In genomic region chr14:33652566-33653320, GRCh38 we compare ENCODE assay signal across 19 cellular contexts.
A peak's percentile ranks its signal among the peaks of the same experiment; 100 is the strongest.
DNase-seq lines count a peak whose midpoint lies in the region; ATAC-seq, FAIRE-seq and TF ChIP-seq lines count a peak whose summit lies in the region.
"Had no signal": no experiment of that assay in that cellular context is flagged by ENCODE, and none has a peak within 500 bp of the region (broad histone marks: within the 10 kb centered on the region; RNA-seq: fewer than 3 reads in every experiment).

No MANE protein-coding gene starts in this region.

- H3K18ac ChIP-seq in mesenchymal stem cell (ENCODE audit: low read depth in 1 of 2, low read length in 2 of 2), result no peak overlapping the region

- CTCF ChIA-PET in HepG2 (lab: Yijun Ruan, JAX; ENCODE audit: low intra/inter-chr PET ratio, low total read pairs), result no interaction called here
- CTCF ChIA-PET in GM12878 (lab: Yijun Ruan, JAX), result interaction anchor here (0.8 to 2.6 kb wide), 17 partner anchors 9 to 177 kb away, joined by 3 to 15 read pairs (median 4); no protein-coding TSS in a partner anchor

- TF ChIP-seq EP300 in HepG2 (IDR thresholded peaks at IDR 0.05; ENCODE audit: low read depth in 2 of 2, low read length in 2 of 2), result no peak
- no peak for TF ChIP-seq EP300 in HepG2 (CRISPR knock-in tag; IDR thresholded peaks at IDR 0.05; ENCODE audit: borderline replicate concordance)
- no peak for TF ChIP-seq EP300 in GM12878 (IDR thresholded peaks at IDR 0.05; ENCODE audit: borderline replicate concordance in 1 of 2, control insufficient read depth in 1 of 2, low read depth in 2 of 2, low read length in 2 of 2)

- peak overlapping the region in 1 of 2 experiments; percentile 55 for H2BK12ac ChIP-seq in mesenchymal stem cell (ENCODE audit: low read length in 2 of 2)

- SMC1A ChIA-PET in GM12878 (lab: Charles Lee; ENCODE audit: uncharacterized antibody, unreplicated experiment), result interaction anchor here (0.6 to 6.6 kb wide), 40 partner anchors 8 to 272 kb away, joined by 3 to 96 read pairs (median 4); no protein-coding TSS in a partner anchor

- H2BK15ac ChIP-seq in mesenchymal stem cell (ENCODE audit: low read depth, poor library complexity, severe bottlenecking), result no peak overlapping the region

- peak overlapping the region; percentile 31 for H4K8ac ChIP-seq in mesenchymal stem cell (ENCODE audit: low read length)

- POLR2A ChIA-PET in HepG2 (lab: Yijun Ruan, JAX) (no interaction called here), GM12878 (lab: Charles Lee) (interaction anchor here (0.6 to 2.0 kb wide), 9 partner anchors 9 to 122 kb away, joined by 3 to 13 read pairs (median 4); no protein-coding TSS in a partner anchor)

- TF ChIP-seq RAD21 in HepG2 (CRISPR knock-in tag; IDR thresholded peaks at IDR 0.05) (no peak), GM12878 (IDR thresholded peaks at IDR 0.05; ENCODE audit: insufficient read depth, low read depth, low read length) (no peak)

- H3K27me3 ChIP-seq in HepG2 (ENCODE audit: control insufficient read depth in 1 of 2, insufficient read depth in 2 of 2, low read length in 2 of 2) (no peaks in the 10 kb centered on the region), right lobe of liver (no peaks in the 10 kb centered on the region), GM12878 (replicated peaks in 1 of 2; ENCODE audit: control insufficient read depth in 2 of 2, insufficient read depth in 2 of 2, low read length in 1 of 2) (no peaks in the 10 kb centered on the region), mesenchymal stem cell (ENCODE audit: control insufficient read depth in 1 of 2, insufficient read depth in 1 of 2, low read length in 2 of 2) (no peaks in the 10 kb centered on the region), neural progenitor cell (no peaks in the 10 kb centered on the region)
- H3K27me3 ChIP-seq: BLaER1 had no signal

- RAD21 ChIA-PET in GM12878 (lab: Charles Lee; ENCODE audit: unreplicated experiment), result interaction anchor here (0.6 to 8.7 kb wide), 25 partner anchors 9 to 190 kb away, joined by 3 to 97 read pairs (median 3); no protein-coding TSS in a partner anchor

- DNase-seq in HepG2 (ENCODE audit: low spot score) (no peak), right lobe of liver (no peak), GM12878 (ENCODE audit: low read depth, low spot score) (no peak), mesenchymal stem cell (no peak), NCI-H2107 treated with DMSO at 0.1 percent for 48 hours (lab: John Stamatoyannopoulos, UW; ENCODE audit: unreplicated experiment) (no peak), neural progenitor cell (ENCODE audit: low spot score) (no peak)
- DNase-seq: 8988T; CD4-positive, alpha-beta memory T cell; DMS153; DMS79; GF-D8; GOT3; H7; HFFc6 had no signal

- H3K36me3 Mint-ChIP-seq in neural progenitor cell, result no peaks in the 10 kb centered on the region
- H3K36me3 Mint-ChIP-seq: CD14-positive monocyte; CD4-positive, alpha-beta memory T cell had no signal

- H3K79me1 ChIP-seq in mesenchymal stem cell (replicated peaks; ENCODE audit: low read length, poor library complexity, severe bottlenecking), result no peaks in the 10 kb centered on the region

- H2AK5ac ChIP-seq in mesenchymal stem cell (ENCODE audit: low read length, severe bottlenecking), result no peak overlapping the region

- no peak overlapping the region for H3K4me2 ChIP-seq in HepG2 (ENCODE audit: low read depth, low read length)
- no peak overlapping the region for H3K4me2 ChIP-seq in GM12878 (ENCODE audit: control insufficient read depth, insufficient read depth)
- no peak overlapping the region for H3K4me2 ChIP-seq in mesenchymal stem cell (ENCODE audit: low read length, poor library complexity, severe bottlenecking)
- H3K4me2 ChIP-seq in neural progenitor cell, result no peak overlapping the region
- H3K4me2 ChIP-seq: BLaER1 had no signal

- ATAC-seq in HepG2, result no peak
- no peak for ATAC-seq in right lobe of liver
- peak; percentile 52 for ATAC-seq in GM12878
- ATAC-seq in HG03432 (IDR thresholded peaks at IDR 0.05; ENCODE audit: unreplicated experiment), result no peak
- ATAC-seq: HCT116 had no signal

- no peak overlapping the region for H3K14ac ChIP-seq in mesenchymal stem cell (ENCODE audit: low read length in 2 of 2)

- H3K9me3 ChIP-seq in HepG2 (ENCODE audit: low read length) (no peaks in the 10 kb centered on the region), right lobe of liver (no peaks in the 10 kb centered on the region), GM12878 (replicated peaks; ENCODE audit: control insufficient read depth, insufficient read depth, low read length) (no peaks in the 10 kb centered on the region), mesenchymal stem cell (ENCODE audit: control insufficient read depth, low read length) (no peaks in the 10 kb centered on the region), neural progenitor cell (ENCODE audit: low read depth) (no peaks in the 10 kb centered on the region)
- H3K9me3 ChIP-seq: BLaER1 had no signal

- H4K91ac ChIP-seq in mesenchymal stem cell (ENCODE audit: low read length), result peak overlapping the region; percentile 36

- H3F3A ChIP-seq in neural progenitor cell (ENCODE audit: low read depth), result no peaks in the 10 kb centered on the region

- H3K4me1 ChIP-seq in HepG2 (ENCODE audit: insufficient read depth, low read length), result no peaks in the 10 kb centered on the region
- no peaks in the 10 kb centered on the region for H3K4me1 ChIP-seq in right lobe of liver
- no peaks in the 10 kb centered on the region for H3K4me1 ChIP-seq in GM12878 (ENCODE audit: control insufficient read depth, insufficient read depth, low read length)
- H3K4me1 ChIP-seq in mesenchymal stem cell (ENCODE audit: control insufficient read depth, insufficient read depth, low read depth, low read length), result no peaks in the 10 kb centered on the region
- H3K4me1 ChIP-seq in neural progenitor cell, result peaks cover 3% of the 10 kb centered on the region
- H3K4me1 ChIP-seq: BLaER1 had no signal

- H2BK120ac ChIP-seq in mesenchymal stem cell (ENCODE audit: low read depth, low read length), result no peak overlapping the region

- H3K4me3 Mint-ChIP-seq in neural progenitor cell, result no peak overlapping the region
- H3K4me3 Mint-ChIP-seq: CD14-positive monocyte; CD4-positive, alpha-beta memory T cell; HFFc6 had no signal

- H3K9me3 Mint-ChIP-seq in neural progenitor cell, result no peaks in the 10 kb centered on the region
- H3K9me3 Mint-ChIP-seq: CD4-positive, alpha-beta memory T cell; HFFc6 had no signal

- no peaks in the 10 kb centered on the region for H3K27me3 Mint-ChIP-seq in neural progenitor cell (ENCODE audit: insufficient read depth, low read depth)

- FAIRE-seq in HepG2 (lab: Jason Lieb, UNC) (no peak), GM12878 (lab: Jason Lieb, UNC) (no peak)
- FAIRE-seq: HTR-8/SVneo had no signal

- H3K27ac ChIP-seq in HepG2 (ENCODE audit: extremely low read length, insufficient read depth, low read length) (no peak overlapping the region), right lobe of liver (no peak overlapping the region), GM12878 (ENCODE audit: control insufficient read depth, insufficient read depth) (no peak overlapping the region), mesenchymal stem cell (ENCODE audit: low read length, poor library complexity, severe bottlenecking) (no peak overlapping the region), neural progenitor cell (no peak overlapping the region)
- H3K27ac ChIP-seq: BLaER1 had no signal

- H3K9ac ChIP-seq in HepG2 (ENCODE audit: insufficient read depth, low read depth, low read length) (no peak overlapping the region), GM12878 (ENCODE audit: control insufficient read depth, insufficient read depth, low read length) (no peak overlapping the region), mesenchymal stem cell (ENCODE audit: low read length) (no peak overlapping the region), neural progenitor cell (no peak overlapping the region)
- H3K9ac ChIP-seq: BLaER1 had no signal

- H3K4ac ChIP-seq in mesenchymal stem cell (ENCODE audit: low read depth in 1 of 2, low read length in 2 of 2), result peak overlapping the region in 1 of 2 experiments; percentile 27

- H2AFZ ChIP-seq in HepG2 (ENCODE audit: low read length) (no peak overlapping the region), GM12878 (ENCODE audit: control insufficient read depth, low read depth, low read length) (no peak overlapping the region), mesenchymal stem cell (ENCODE audit: low read depth, low read length) (no peak overlapping the region), neural progenitor cell (replicated peaks) (no peak overlapping the region)

- in situ Hi-C loops in HepG2 (cut with HindIII; ENCODE audit: extremely low pct_ligation_motif_present, low pct_unique_long_range_greater_than_20kb), result no loop called here
- in situ Hi-C loops in GM12878 (cut with MboI), result no loop called here

- intact Hi-C loops in HepG2 (cut with micrococcal nuclease; ENCODE audit: unreplicated experiment) (no loop called here), right lobe of liver (cut with DNase I) (no loop called here), GM12878 (cut with micrococcal nuclease; ENCODE audit: unreplicated experiment) (no loop called here)

- peaks cover 23% of the 10 kb centered on the region for H3K4me1 Mint-ChIP-seq in neural progenitor cell
- H3K4me1 Mint-ChIP-seq: CD14-positive monocyte; CD4-positive, alpha-beta memory T cell had no signal

- H3K36me3 ChIP-seq in HepG2 (replicated peaks in 1 of 2; ENCODE audit: control insufficient read depth in 1 of 2, insufficient read depth in 2 of 2, low read length in 2 of 2) (no peaks in the 10 kb centered on the region), right lobe of liver (no peaks in the 10 kb centered on the region), GM12878 (ENCODE audit: control insufficient read depth in 2 of 2, insufficient read depth in 2 of 2, low read length in 1 of 2) (no peaks in the 10 kb centered on the region), mesenchymal stem cell (ENCODE audit: control insufficient read depth in 1 of 2, insufficient read depth in 2 of 2, low read depth in 1 of 2, low read length in 2 of 2) (no peaks in the 10 kb centered on the region), neural progenitor cell (no peaks in the 10 kb centered on the region)
- H3K36me3 ChIP-seq: BLaER1 had no signal

- no peak overlapping the region for H3K27ac Mint-ChIP-seq in neural progenitor cell
- H3K27ac Mint-ChIP-seq: CD14-positive monocyte; CD4-positive, alpha-beta memory T cell; HFFc6 had no signal

- WGBS in HepG2 (ENCODE audit: low lambda C conversion rate), result 11% methylated on average over 11 of the region's 11 CpGs
- WGBS in right lobe of liver (ENCODE audit: insufficient coverage, low coverage, low lambda C conversion rate, missing lambda C conversion rate), result 42% methylated on average over 8 of the region's 11 CpGs
- WGBS in GM12878 (ENCODE audit: insufficient coverage, insufficient replicate concordance, low lambda C conversion rate, missing lambda C conversion rate), result 18% methylated on average over 11 of the region's 11 CpGs
- WGBS in mesenchymal stem cell, result 97% methylated on average over 10 of the region's 11 CpGs

- H3K79me2 ChIP-seq in HepG2 (ENCODE audit: insufficient read depth, low read length) (no peaks in the 10 kb centered on the region), GM12878 (ENCODE audit: control insufficient read depth, insufficient read depth, low read length) (no peaks in the 10 kb centered on the region), neural progenitor cell (ENCODE audit: low read depth) (no peaks in the 10 kb centered on the region)

- H3K4me3 ChIP-seq in HepG2 (replicated peaks in 1 of 3; ENCODE audit: insufficient read depth in 1 of 3, low read depth in 2 of 3, low read length in 3 of 3) (no peak overlapping the region), right lobe of liver (no peak overlapping the region), GM12878 (no peak overlapping the region), mesenchymal stem cell (ENCODE audit: insufficient read depth in 1 of 2, low read depth in 1 of 2, low read length in 2 of 2) (no peak overlapping the region), neural progenitor cell (no peak overlapping the region)
- H3K4me3 ChIP-seq: BLaER1 had no signal

- TF ChIP-seq POLR2A in HepG2 (IDR thresholded peaks at IDR 0.05; ENCODE audit: insufficient read depth in 1 of 2, low read depth in 2 of 2, low read length in 2 of 2), result no peak
- TF ChIP-seq POLR2A in right lobe of liver (IDR thresholded peaks at IDR 0.05), result no peak
- TF ChIP-seq POLR2A in GM12878 (IDR thresholded peaks at IDR 0.05; ENCODE audit: low read depth, low read length), result no peak

- no peak overlapping the region for H2BK5ac ChIP-seq in mesenchymal stem cell (ENCODE audit: low read depth, low read length, poor library complexity, severe bottlenecking)

- TF ChIP-seq CTCF in HepG2 (CRISPR knock-in tag; IDR thresholded peaks at IDR 0.05), result no peak
- TF ChIP-seq CTCF in right lobe of liver (IDR thresholded peaks at IDR 0.05), result no peak
- no peak for TF ChIP-seq CTCF in GM12878 (IDR thresholded peaks at IDR 0.05 in 2 of 3, conservative IDR thresholded peaks at IDR 0.05 in 1 of 3; ENCODE audit: control insufficient read depth in 2 of 3, extremely low read depth in 1 of 3, insufficient read depth in 1 of 3, low read depth in 3 of 3, low read length in 3 of 3)
- TF ChIP-seq CTCF in neural progenitor cell (IDR thresholded peaks at IDR 0.05), result no peak

- BruUV-seq in HepG2 (replicated peaks; lab: Mats Ljungman, UMichigan) (no TSS peak), GM12878 (replicated peaks; lab: Mats Ljungman, UMichigan) (no TSS peak)

- H3K23ac ChIP-seq in mesenchymal stem cell (ENCODE audit: low read length in 2 of 2), result no peak overlapping the region

- H4K20me1 ChIP-seq in HepG2 (ENCODE audit: insufficient read depth, low read length), result no peaks in the 10 kb centered on the region
- no peaks in the 10 kb centered on the region for H4K20me1 ChIP-seq in GM12878 (ENCODE audit: control insufficient read depth, insufficient read depth)
- no peaks in the 10 kb centered on the region for H4K20me1 ChIP-seq in neural progenitor cell (ENCODE audit: low read depth)
- H4K20me1 ChIP-seq: BLaER1 had no signal

Comparison
In these comparisons a context has a peak if more than half of its experiments do, and no peak if none do; other contexts are left out.
1. Of the 75 proteins assayed by ChIP-seq in both HepG2 and GM12878: peak only in HepG2: none; only in GM12878: ZNF687; in both: none; in neither: 74.